ENCODE assay signal across 13 cellular contexts in the genomic region with DNA sequence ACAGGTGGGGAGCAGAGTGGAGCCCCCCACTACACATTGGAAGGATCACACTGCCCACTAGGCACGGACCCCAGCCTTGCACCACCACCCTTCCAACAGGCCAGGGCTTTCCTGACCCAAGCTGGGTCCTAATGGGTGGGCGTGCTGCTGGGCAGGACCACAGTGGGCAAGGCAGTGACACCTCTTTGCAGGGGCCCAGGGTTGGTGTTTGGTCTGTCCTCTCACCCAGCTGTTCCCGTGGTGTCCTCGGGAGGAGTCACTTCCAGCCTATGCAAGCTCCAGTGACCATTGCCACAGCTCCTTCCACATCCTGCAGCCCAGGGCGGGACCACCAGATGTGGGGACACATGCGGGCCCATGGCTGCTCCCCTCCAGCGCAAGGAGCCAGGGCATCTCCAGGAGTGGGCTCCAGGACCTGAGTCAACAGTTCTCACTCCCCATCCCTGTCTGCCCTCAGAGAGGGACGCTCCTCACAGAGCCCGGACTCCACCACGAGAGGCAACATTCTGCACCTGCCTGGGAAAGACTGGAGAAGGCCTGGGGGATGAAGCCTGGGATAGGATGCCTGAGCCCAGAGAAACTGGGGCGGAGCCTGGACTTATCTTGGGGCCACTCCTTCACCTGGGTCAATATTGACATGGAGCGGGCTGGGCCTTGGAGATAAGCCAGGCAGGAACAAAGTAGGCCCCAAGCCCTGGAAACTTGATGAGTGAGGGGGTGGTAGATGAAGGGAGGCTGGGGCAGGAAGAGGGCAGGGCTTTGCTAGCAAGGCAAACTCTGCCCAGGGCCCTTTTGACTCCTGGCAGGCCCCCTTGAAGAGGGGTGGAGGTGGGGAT. TPM values are rescaled to one million over a fixed set of nuclear protein-coding genes. Genes with fewer than 3 reads are reported as not detected.
DNase-seq lines count a peak whose midpoint lies in the region; ATAC-seq, FAIRE-seq and TF ChIP-seq lines count a peak whose summit lies in the region.
"Had no signal": no experiment of that assay in that cellular context is flagged by ENCODE, and none has a peak within 500 bp of the region (broad histone marks: within the 10 kb centered on the region; RNA-seq: fewer than 3 reads in every experiment).

No MANE protein-coding gene starts in this region.

- no peak for TF ChIP-seq EP300 in esophagus muscularis mucosa (IDR thresholded peaks at IDR 0.05)

- no peaks in the 10 kb centered on the region for H3K79me2 ChIP-seq in GM23338 (replicated peaks; ENCODE audit: insufficient read depth)

- TF ChIP-seq CTCF in GM23338 (conservative IDR thresholded peaks at IDR 0.05; ENCODE audit: low read depth in 2 of 2) (no peak), bronchial epithelial cell (IDR thresholded peaks at IDR 0.05; ENCODE audit: insufficient read depth, low read length, severe bottlenecking) (peak; percentile 5), esophagus muscularis mucosa (IDR thresholded peaks at IDR 0.05) (no peak)

- H3K9me3 Mint-ChIP-seq in GM23338, result no peaks in the 10 kb centered on the region
- H3K9me3 Mint-ChIP-seq: CD4-positive, alpha-beta T cell had no signal

- peaks cover 22% of the 10 kb centered on the region for H3K27me3 Mint-ChIP-seq in GM23338 (ENCODE audit: insufficient read depth, low read depth, poor library complexity)
- H3K27me3 Mint-ChIP-seq: CD4-positive, alpha-beta T cell had no signal

- 96% methylated on average over 9 of the region's 12 CpGs for WGBS in esophagus muscularis mucosa

- peaks cover 0 to 5% (median 0%) of the 10 kb centered on the region in 11 experiments; a peak in 1 of 22 replicates for H3K36me3 ChIP-seq in BLaER1 treated with 17β-estradiol and CSF1 and Interleukin-3, amounts not matched to agents 10 nM and 100 nM
- H3K36me3 ChIP-seq in GM23338 (ENCODE audit: insufficient read depth) (no peaks in the 10 kb centered on the region), bronchial epithelial cell (ENCODE audit: control insufficient read depth, insufficient read depth, low read length) (peaks cover 2% of the 10 kb centered on the region), esophagus muscularis mucosa (peaks cover 0 to 30% (median 20%) of the 10 kb centered on the region in 4 donors)

- no peaks in the 10 kb centered on the region for H3F3A ChIP-seq in GM23338 (replicated peaks; ENCODE audit: low read depth)

- no peak overlapping the region for H3K4me3 Mint-ChIP-seq in GM23338
- H3K4me3 Mint-ChIP-seq: CD4-positive, alpha-beta T cell; T-helper 17 cell had no signal

- intact Hi-C loops in esophagus muscularis mucosa (cut with DNase I), result no loop called here

- H3K9me3 ChIP-seq in BLaER1 treated with 17β-estradiol and CSF1 and Interleukin-3, amounts not matched to agents 10 nM and 100 nM (replicated peaks in 1 of 11), result no peaks in the 10 kb centered on the region
- H3K9me3 ChIP-seq in esophagus muscularis mucosa, result no peaks in the 10 kb centered on the region

- H4K20me1 ChIP-seq in BLaER1 treated with 17β-estradiol and CSF1 and Interleukin-3, amounts not matched to agents 10 nM and 100 nM, result no peaks in the 10 kb centered on the region
- no peaks in the 10 kb centered on the region for H4K20me1 ChIP-seq in GM23338 (replicated peaks; ENCODE audit: insufficient read depth)

- ATAC-seq in GM23338 (peak; percentile 15), GM21423 (IDR thresholded peaks at IDR 0.05; ENCODE audit: unreplicated experiment) (no peak)
- ATAC-seq: T-helper 17 cell had no signal

- H3K4me1 ChIP-seq in BLaER1 treated with 17β-estradiol and CSF1 and Interleukin-3, amounts not matched to agents 10 nM and 100 nM, result peaks cover 22 to 72% (median 64%) of the 10 kb centered on the region in 10 experiments
- H3K4me1 ChIP-seq in GM23338 (ENCODE audit: insufficient read depth) (no peaks in the 10 kb centered on the region), esophagus muscularis mucosa (no peaks in the 10 kb centered on the region)

- H3K9ac ChIP-seq in BLaER1 treated with 17β-estradiol and CSF1 and Interleukin-3, amounts not matched to agents 10 nM and 100 nM, result no peak overlapping the region

- no peaks in the 10 kb centered on the region for H3K27me3 ChIP-seq in BLaER1 treated with 17β-estradiol and CSF1 and Interleukin-3, amounts not matched to agents 10 nM and 100 nM
- H3K27me3 ChIP-seq in GM23338 (ENCODE audit: insufficient read depth) (no peaks in the 10 kb centered on the region), bronchial epithelial cell (ENCODE audit: control insufficient read depth, insufficient read depth, low read length) (no peaks in the 10 kb centered on the region), esophagus muscularis mucosa (no peaks in the 10 kb centered on the region)

- no peak for TF ChIP-seq POLR2A in esophagus muscularis mucosa (IDR thresholded peaks at IDR 0.05; ENCODE audit: low read depth)

- peak overlapping the region in 2 of 11 experiments; percentile 11 to 15; a peak in 2 of 22 replicates for H3K27ac ChIP-seq in BLaER1 treated with 17β-estradiol and CSF1 and Interleukin-3, amounts not matched to agents 10 nM and 100 nM
- H3K27ac ChIP-seq in GM23338 (ENCODE audit: low read depth) (no peak overlapping the region), esophagus muscularis mucosa (replicated peaks in 1 of 4) (no peak overlapping the region)
- H3K27ac ChIP-seq: skin epidermis had no signal

- H3K9me2 ChIP-seq in GM23338 (ENCODE audit: insufficient read depth), result no peaks in the 10 kb centered on the region

- H3K4me3 ChIP-seq in BLaER1 treated with 17β-estradiol and CSF1 and Interleukin-3, amounts not matched to agents 10 nM and 100 nM, result no peak overlapping the region
- H3K4me3 ChIP-seq in GM23338 (no peak overlapping the region), bronchial epithelial cell (ENCODE audit: low read depth, low read length) (peak overlapping the region; percentile 11), esophagus muscularis mucosa (no peak overlapping the region)
- H3K4me3 ChIP-seq: skin epidermis had no signal

- H2AFZ ChIP-seq in GM23338, result no peak overlapping the region

- peak overlapping the region in 7 of 11 experiments; percentile 1 to 31 (median 21); a peak in 8 of 22 replicates for H3K4me2 ChIP-seq in BLaER1 treated with 17β-estradiol and CSF1 and Interleukin-3, amounts not matched to agents 10 nM and 100 nM
- no peak overlapping the region for H3K4me2 ChIP-seq in GM23338

- FAIRE-seq in bronchial epithelial cell (lab: Jason Lieb, UNC), result no peak

- DNase-seq in GM23338 (ENCODE audit: low spot score), result peak; percentile 40
- peak; percentile 90 for DNase-seq in bronchial epithelial cell (ENCODE audit: low read depth)
- peak; percentile 92 for DNase-seq in mucosa of gallbladder (ENCODE audit: low spot score)
- no peak for DNase-seq in NCI-H446 (lab: John Stamatoyannopoulos, UW)
- DNase-seq in esophagus muscularis mucosa (ENCODE audit: extremely low spot score), result no peak
- no peak for DNase-seq in activated effector memory CD4-positive, alpha-beta T cell treated with Interleukin-2 at 50 U/mL for 16 hours
- DNase-seq: CD4-positive, alpha-beta T cell; effector CD4-positive, alpha-beta T cell; MM.1S; T-helper 17 cell had no signal

- H3K27ac Mint-ChIP-seq in GM23338, result no peak overlapping the region
- H3K27ac Mint-ChIP-seq: CD4-positive, alpha-beta T cell; T-helper 17 cell had no signal

- no peaks in the 10 kb centered on the region for H3K36me3 Mint-ChIP-seq in GM23338 (ENCODE audit: low read depth)

- peaks cover 9% of the 10 kb centered on the region for H3K4me1 Mint-ChIP-seq in GM23338

TF ChIP-seq in GM23338, 12 proteins besides CTCF, POLR2A, EP300 and RAD21 (continues in another document):
- TF ChIP-seq ZNF331 (CRISPR knock-in tag; IDR thresholded peaks at IDR 0.05; ENCODE audit: low read depth), result no peak

RNA-seq across cellular contexts. Expression of a gene that starts 3.9 kb away (rescaled TPM):
- total RNA-seq in GM23338 (2014; rRNA removed; shearing (Covaris generic)), result 4.2 and 9.8 TPM in 2 replicates
- 2.7 and 3.4 TPM in 2 replicates for polyA plus RNA-seq in GM23338 (2016; fragmentation: Nextera tagmentation; extraction: Ambion mirVana)
- total RNA-seq in bronchial epithelial cell (121 and 171 TPM in 2 replicates), mucosa of gallbladder (131 TPM), esophagus muscularis mucosa (1 to 10 TPM; 3.2 to 5.1 (median 4.4) TPM)

RNA-seq across cellular contexts. Expression of a gene that starts 42.7 kb away (rescaled TPM):
- total RNA-seq in GM23338 (2014; rRNA removed; shearing (Covaris generic)), result 21.3 and 24.4 TPM in 2 replicates
- polyA plus RNA-seq in GM23338 (2016; fragmentation: Nextera tagmentation; extraction: Ambion mirVana), result 15.3 and 16.0 TPM in 2 replicates
- total RNA-seq in bronchial epithelial cell, result 24.2 and 45.7 TPM in 2 replicates
- total RNA-seq in mucosa of gallbladder, result 43.9 TPM
- total RNA-seq in esophagus muscularis mucosa, result 10 to 100 TPM; 21.0 to 35.3 (median 28.5) TPM

RNA-seq across cellular contexts. Expression of a gene that starts 52.3 kb away (rescaled TPM):
- total RNA-seq in GM23338 (2014; rRNA removed; shearing (Covaris generic)), result 0.19 and 0.31 TPM in 2 replicates
- 0.66 and 0.71 TPM in 2 replicates for polyA plus RNA-seq in GM23338 (2016; fragmentation: Nextera tagmentation; extraction: Ambion mirVana)
- total RNA-seq in bronchial epithelial cell (0.26 TPM in 2 replicates), mucosa of gallbladder (4.7 TPM), esophagus muscularis mucosa (under 1 TPM; 0.19 to 0.42 (median 0.37) TPM)

Comparison
In these comparisons a context has a peak if more than half of its experiments do, and no peak if none do; other contexts are left out.
1. DNase-seq: peak in GM23338 (single experiment), bronchial epithelial cell (single experiment) and mucosa of gallbladder (single experiment); none in NCI-H446 (0 of 2), esophagus muscularis mucosa (single experiment) and activated effector memory CD4-positive, alpha-beta T cell treated with Interleukin-2 at 50 U/mL for 16 hours (single experiment).
2. RNA of a gene that starts 3.9 kb away (total RNA-seq): 131 TPM in mucosa of gallbladder (single experiment) and 121 to 171 TPM in bronchial epithelial cell; 4.2 to 9.8 TPM in GM23338 and 3.2 to 5.1 TPM in esophagus muscularis mucosa; every median in the first group is over 10 times any median in the second.